In the genomic region with DNA sequence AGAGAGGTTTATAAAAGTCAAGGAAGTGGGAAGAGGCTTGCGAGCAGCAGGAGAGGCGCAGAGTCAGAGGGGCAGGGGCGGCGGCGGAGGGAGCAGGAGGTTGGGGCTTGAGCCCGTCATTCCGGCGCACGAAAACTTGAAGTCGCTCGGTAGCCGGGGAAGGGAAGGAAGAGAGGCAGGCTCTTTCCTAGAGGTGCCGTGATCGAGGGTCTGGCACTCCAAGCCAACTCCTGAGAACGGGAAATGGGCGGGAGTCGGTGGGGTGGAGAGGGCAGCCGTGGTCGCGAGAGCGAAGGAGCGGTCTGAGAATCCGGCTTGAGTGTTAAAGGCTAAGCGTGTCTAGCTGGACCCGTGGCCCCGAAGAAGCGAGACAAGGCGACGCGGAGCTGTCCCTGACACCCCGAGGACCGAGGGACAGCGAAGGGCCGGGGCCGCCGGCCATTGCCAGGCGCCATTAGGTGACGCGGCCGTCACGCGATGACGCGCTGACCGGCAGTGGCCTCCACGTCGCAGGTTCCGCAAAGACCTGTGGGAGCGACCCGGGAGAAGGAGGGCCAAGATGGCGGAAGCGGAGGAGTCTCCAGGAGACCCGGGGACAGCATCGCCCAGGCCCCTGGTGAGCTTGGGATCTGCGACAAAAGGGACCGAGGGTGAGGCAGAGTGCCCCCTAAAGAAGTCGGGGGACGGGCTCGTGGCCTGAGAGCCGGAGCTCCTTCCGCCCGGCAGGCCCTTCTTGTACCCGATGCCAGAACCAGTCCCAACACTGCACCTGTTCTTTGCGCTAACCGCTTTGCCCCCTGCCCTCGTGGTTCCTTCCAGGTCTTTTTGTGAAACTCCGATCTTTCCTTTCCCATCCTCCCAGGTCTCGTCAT, we compare ENCODE assay signal across 1 cellular context.
TF ChIP-seq lines count a peak whose summit lies in the region.

A gene with protein sequence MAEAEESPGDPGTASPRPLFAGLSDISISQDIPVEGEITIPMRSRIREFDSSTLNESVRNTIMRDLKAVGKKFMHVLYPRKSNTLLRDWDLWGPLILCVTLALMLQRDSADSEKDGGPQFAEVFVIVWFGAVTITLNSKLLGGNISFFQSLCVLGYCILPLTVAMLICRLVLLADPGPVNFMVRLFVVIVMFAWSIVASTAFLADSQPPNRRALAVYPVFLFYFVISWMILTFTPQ (plus strand): TSS at position 544 of the 872 bp plus-strand sequence. CDS start 16 bp downstream, at position 560.

TF ChIP-seq in HepG2, 621 proteins besides CTCF, POLR2A, EP300 and RAD21 (continued from another document and continues in another):
- no peak for TF ChIP-seq HOMEZ (CRISPR knock-in tag; IDR thresholded peaks at IDR 0.05; ENCODE audit: low read depth)
- TF ChIP-seq SALL1 (CRISPR knock-in tag; IDR thresholded peaks at IDR 0.05): peak; percentile 55; the same call in 1 of the 2 replicates
- TF ChIP-seq ZNF337 (CRISPR knock-in tag; IDR thresholded peaks at IDR 0.05; ENCODE audit: borderline replicate concordance, low read depth): no peak
- TF ChIP-seq THAP11 (CRISPR knock-in tag; IDR thresholded peaks at IDR 0.05): peak; percentile 85
- TF ChIP-seq CCDC6 (CRISPR knock-in tag; IDR thresholded peaks at IDR 0.05): 0 out of 2 replicates have a peak, but pooled peaks have one; percentile 26
- no peak for TF ChIP-seq ZKSCAN1 (IDR thresholded peaks at IDR 0.05; ENCODE audit: low read length)
- no peak for TF ChIP-seq RFXAP (CRISPR knock-in tag; IDR thresholded peaks at IDR 0.05; ENCODE audit: borderline replicate concordance)
- TF ChIP-seq ZNF768 (CRISPR knock-in tag; IDR thresholded peaks at IDR 0.05): peak; percentile 47; the same call in 1 of the 2 replicates
- peak; percentile 86; the same call in 1 of the 2 replicates for TF ChIP-seq YEATS4 (CRISPR knock-in tag; IDR thresholded peaks at IDR 0.05; ENCODE audit: borderline replicate concordance)
- no peak for TF ChIP-seq NFATC3 (CRISPR knock-in tag; IDR thresholded peaks at IDR 0.05)
- peak; percentile 61; the same call in 1 of the 2 replicates for TF ChIP-seq MXD3 (CRISPR knock-in tag; IDR thresholded peaks at IDR 0.05)
- TF ChIP-seq ZSCAN25 (CRISPR knock-in tag; IDR thresholded peaks at IDR 0.05): 0 out of 2 replicates have a peak, but pooled peaks have one; percentile 6
- TF ChIP-seq ZFP62 (CRISPR knock-in tag; IDR thresholded peaks at IDR 0.05): no peak
- TF ChIP-seq ZNF264 (CRISPR knock-in tag; IDR thresholded peaks at IDR 0.05): no peak
- no peak for TF ChIP-seq TRIM24 (CRISPR knock-in tag; IDR thresholded peaks at IDR 0.05)
- no peak for TF ChIP-seq NR2F6 (IDR thresholded peaks at IDR 0.05)
- TF ChIP-seq NR2F6 (CRISPR knock-in tag; IDR thresholded peaks at IDR 0.05): peak; percentile 25; the same call in 1 of the 2 replicates
- TF ChIP-seq ZNF747 (CRISPR knock-in tag; IDR thresholded peaks at IDR 0.05; ENCODE audit: borderline replicate concordance): 0 out of 2 replicates have a peak, but pooled peaks have one; percentile 53
- TF ChIP-seq FOSL2 (CRISPR knock-in tag; IDR thresholded peaks at IDR 0.05): peak; percentile 53
- TF ChIP-seq MIXL1 (CRISPR knock-in tag; IDR thresholded peaks at IDR 0.05): no peak
- peak; percentile 71 for TF ChIP-seq NFYB (CRISPR knock-in tag; IDR thresholded peaks at IDR 0.05)
- peak; percentile 71; the same call in 1 of the 2 replicates for TF ChIP-seq SRY (CRISPR knock-in tag; IDR thresholded peaks at IDR 0.05)
- TF ChIP-seq NR3C1 (CRISPR knock-in tag; IDR thresholded peaks at IDR 0.05): no peak
- no peak for TF ChIP-seq ZBTB3 (CRISPR knock-in tag; IDR thresholded peaks at IDR 0.05; ENCODE audit: borderline replicate concordance, low read depth)
- TF ChIP-seq ZNF691 (CRISPR knock-in tag; IDR thresholded peaks at IDR 0.05; ENCODE audit: borderline replicate concordance, low read depth): no peak
- TF ChIP-seq ZNF597 (CRISPR knock-in tag; IDR thresholded peaks at IDR 0.05): no peak
- TF ChIP-seq ZNF12 (CRISPR knock-in tag; IDR thresholded peaks at IDR 0.05): no peak
- no peak for TF ChIP-seq MAZ (IDR thresholded peaks at IDR 0.05; ENCODE audit: borderline replicate concordance, low read depth, low read length)
- peak; percentile 71; the same call in 1 of the 2 replicates for TF ChIP-seq MAZ (CRISPR knock-in tag; IDR thresholded peaks at IDR 0.05; ENCODE audit: low read depth)
- TF ChIP-seq KAT8 (CRISPR knock-in tag; IDR thresholded peaks at IDR 0.05): peak; percentile 84
- TF ChIP-seq ZNF331 (CRISPR knock-in tag; IDR thresholded peaks at IDR 0.05): peak; percentile 45; the same call in 1 of the 2 replicates
- no peak for TF ChIP-seq FOXC1 (CRISPR knock-in tag; IDR thresholded peaks at IDR 0.05; ENCODE audit: borderline replicate concordance)
- TF ChIP-seq, protein P1, sequence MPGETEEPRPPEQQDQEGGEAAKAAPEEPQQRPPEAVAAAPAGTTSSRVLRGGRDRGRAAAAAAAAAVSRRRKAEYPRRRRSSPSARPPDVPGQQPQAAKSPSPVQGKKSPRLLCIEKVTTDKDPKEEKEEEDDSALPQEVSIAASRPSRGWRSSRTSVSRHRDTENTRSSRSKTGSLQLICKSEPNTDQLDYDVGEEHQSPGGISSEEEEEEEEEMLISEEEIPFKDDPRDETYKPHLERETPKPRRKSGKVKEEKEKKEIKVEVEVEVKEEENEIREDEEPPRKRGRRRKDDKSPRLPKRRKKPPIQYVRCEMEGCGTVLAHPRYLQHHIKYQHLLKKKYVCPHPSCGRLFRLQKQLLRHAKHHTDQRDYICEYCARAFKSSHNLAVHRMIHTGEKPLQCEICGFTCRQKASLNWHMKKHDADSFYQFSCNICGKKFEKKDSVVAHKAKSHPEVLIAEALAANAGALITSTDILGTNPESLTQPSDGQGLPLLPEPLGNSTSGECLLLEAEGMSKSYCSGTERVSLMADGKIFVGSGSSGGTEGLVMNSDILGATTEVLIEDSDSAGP (CRISPR knock-in tag; IDR thresholded peaks at IDR 0.05; ENCODE audit: borderline replicate concordance): peak; percentile 78; the same call in 1 of the 2 replicates
- peak; percentile 53; the same call in 1 of the 2 replicates for TF ChIP-seq EED (CRISPR knock-in tag; IDR thresholded peaks at IDR 0.05)
- no peak for TF ChIP-seq KAT2B (IDR thresholded peaks at IDR 0.05; ENCODE audit: borderline replicate concordance, low read depth, low read length)
- TF ChIP-seq ZNF343 (CRISPR knock-in tag; IDR thresholded peaks at IDR 0.05): no peak
- TF ChIP-seq ZNF138 (CRISPR knock-in tag; IDR thresholded peaks at IDR 0.05; ENCODE audit: low read depth): peak; percentile 70; the same call in 1 of the 2 replicates
- no peak for TF ChIP-seq EZH2 (conservative IDR thresholded peaks at IDR 0.05; ENCODE audit: low read depth, low read length)
- TF ChIP-seq KDM2A (CRISPR knock-in tag; IDR thresholded peaks at IDR 0.05; ENCODE audit: borderline replicate concordance, low read depth): peak; percentile 73; the same call in 1 of the 2 replicates
- peak; percentile 61 for TF ChIP-seq POGZ (CRISPR knock-in tag; IDR thresholded peaks at IDR 0.05)
- peak; percentile 45; the same call in 1 of the 2 replicates for TF ChIP-seq ZNF430 (CRISPR knock-in tag; IDR thresholded peaks at IDR 0.05)
- TF ChIP-seq SP1 (IDR thresholded peaks at IDR 0.05): no peak
- no peak for TF ChIP-seq SP1 (CRISPR knock-in tag; IDR thresholded peaks at IDR 0.05)
- 0 out of 2 replicates have a peak, but pooled peaks have one; percentile 40 for TF ChIP-seq ZNF317 (CRISPR knock-in tag; IDR thresholded peaks at IDR 0.05)
- TF ChIP-seq SRSF1 (optimal IDR thresholded peaks at IDR 0.05; ENCODE audit: low read depth, low read length): no peak
- peak; percentile 56 for TF ChIP-seq SAP130 (CRISPR knock-in tag; IDR thresholded peaks at IDR 0.05; ENCODE audit: low read depth)
- TF ChIP-seq ZSCAN31 (CRISPR knock-in tag; IDR thresholded peaks at IDR 0.05; ENCODE audit: low read depth): peak; percentile 65; the same call in 1 of the 2 replicates
- TF ChIP-seq NONO (IDR thresholded peaks at IDR 0.05): no peak
- TF ChIP-seq NONO (CRISPR knock-in tag; conservative IDR thresholded peaks at IDR 0.05): peak; percentile 58
- TF ChIP-seq ZNF362 (CRISPR knock-in tag; IDR thresholded peaks at IDR 0.05; ENCODE audit: borderline replicate concordance): no peak
- peak; percentile 95 for TF ChIP-seq HOXA3 (CRISPR knock-in tag; IDR thresholded peaks at IDR 0.05)
- peak; percentile 75; the same call in 1 of the 2 replicates for TF ChIP-seq KMT2B (CRISPR knock-in tag; IDR thresholded peaks at IDR 0.05)
- TF ChIP-seq ZNF556 (CRISPR knock-in tag; IDR thresholded peaks at IDR 0.05; ENCODE audit: borderline replicate concordance): peak; percentile 27; the same call in 1 of the 2 replicates
- TF ChIP-seq ZNF788 (CRISPR knock-in tag; IDR thresholded peaks at IDR 0.05; ENCODE audit: borderline replicate concordance): peak; percentile 66; the same call in 1 of the 2 replicates
- TF ChIP-seq ATM (IDR thresholded peaks at IDR 0.05; ENCODE audit: borderline replicate concordance): no peak
- peak; percentile 96 for TF ChIP-seq TAF1 (CRISPR knock-in tag; IDR thresholded peaks at IDR 0.05)
- TF ChIP-seq SMAD9 (CRISPR knock-in tag; IDR thresholded peaks at IDR 0.05): no peak
- no peak for TF ChIP-seq NR2F2 (IDR thresholded peaks at IDR 0.05; ENCODE audit: borderline replicate concordance, low read depth)
- TF ChIP-seq, protein P2, sequence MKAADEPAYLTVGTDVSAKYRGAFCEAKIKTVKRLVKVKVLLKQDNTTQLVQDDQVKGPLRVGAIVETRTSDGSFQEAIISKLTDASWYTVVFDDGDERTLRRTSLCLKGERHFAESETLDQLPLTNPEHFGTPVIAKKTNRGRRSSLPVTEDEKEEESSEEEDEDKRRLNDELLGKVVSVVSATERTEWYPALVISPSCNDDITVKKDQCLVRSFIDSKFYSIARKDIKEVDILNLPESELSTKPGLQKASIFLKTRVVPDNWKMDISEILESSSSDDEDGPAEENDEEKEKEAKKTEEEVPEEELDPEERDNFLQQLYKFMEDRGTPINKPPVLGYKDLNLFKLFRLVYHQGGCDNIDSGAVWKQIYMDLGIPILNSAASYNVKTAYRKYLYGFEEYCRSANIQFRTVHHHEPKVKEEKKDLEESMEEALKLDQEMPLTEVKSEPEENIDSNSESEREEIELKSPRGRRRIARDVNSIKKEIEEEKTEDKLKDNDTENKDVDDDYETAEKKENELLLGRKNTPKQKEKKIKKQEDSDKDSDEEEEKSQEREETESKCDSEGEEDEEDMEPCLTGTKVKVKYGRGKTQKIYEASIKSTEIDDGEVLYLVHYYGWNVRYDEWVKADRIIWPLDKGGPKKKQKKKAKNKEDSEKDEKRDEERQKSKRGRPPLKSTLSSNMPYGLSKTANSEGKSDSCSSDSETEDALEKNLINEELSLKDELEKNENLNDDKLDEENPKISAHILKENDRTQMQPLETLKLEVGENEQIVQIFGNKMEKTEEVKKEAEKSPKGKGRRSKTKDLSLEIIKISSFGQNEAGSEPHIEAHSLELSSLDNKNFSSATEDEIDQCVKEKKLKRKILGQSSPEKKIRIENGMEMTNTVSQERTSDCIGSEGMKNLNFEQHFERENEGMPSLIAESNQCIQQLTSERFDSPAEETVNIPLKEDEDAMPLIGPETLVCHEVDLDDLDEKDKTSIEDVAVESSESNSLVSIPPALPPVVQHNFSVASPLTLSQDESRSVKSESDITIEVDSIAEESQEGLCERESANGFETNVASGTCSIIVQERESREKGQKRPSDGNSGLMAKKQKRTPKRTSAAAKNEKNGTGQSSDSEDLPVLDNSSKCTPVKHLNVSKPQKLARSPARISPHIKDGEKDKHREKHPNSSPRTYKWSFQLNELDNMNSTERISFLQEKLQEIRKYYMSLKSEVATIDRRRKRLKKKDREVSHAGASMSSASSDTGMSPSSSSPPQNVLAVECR (CRISPR knock-in tag; IDR thresholded peaks at IDR 0.05; ENCODE audit: borderline replicate concordance): peak; percentile 72; the same call in 1 of the 2 replicates
- TF ChIP-seq RARA (CRISPR knock-in tag; IDR thresholded peaks at IDR 0.05): 0 out of 2 replicates have a peak, but pooled peaks have one; percentile 9
- TF ChIP-seq SIN3A (IDR thresholded peaks at IDR 0.05; ENCODE audit: borderline replicate concordance, low read depth, low read length): no peak
